In the genomic region with DNA sequence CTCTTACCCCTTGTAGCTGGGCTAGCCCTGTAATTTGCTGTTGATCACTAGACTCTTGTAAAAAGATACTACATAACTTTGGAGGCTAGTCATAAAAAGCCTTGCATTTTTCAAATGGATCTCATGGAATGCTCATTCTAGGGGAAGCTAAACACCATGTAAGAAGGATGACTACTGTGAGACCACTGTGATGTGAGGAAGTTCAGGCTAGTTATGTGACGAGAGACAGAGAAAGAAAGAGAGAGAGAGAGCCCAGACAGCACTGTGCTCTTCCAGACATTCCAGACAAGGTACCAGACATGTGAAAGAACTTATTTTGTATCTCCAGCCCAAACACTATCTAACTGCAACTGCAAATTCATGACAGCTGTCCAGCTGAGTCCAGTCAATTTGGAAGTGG, we compare ENCODE assay signal across 25 cellular contexts.
DNase-seq lines count a peak whose midpoint lies in the region; ATAC-seq and TF ChIP-seq lines count a peak whose summit lies in the region.
"Had no signal": no experiment of that assay in that cellular context is flagged by ENCODE, and none has a peak within 500 bp of the region (broad histone marks: within the 10 kb centered on the region; RNA-seq: fewer than 3 reads in every experiment).

No MANE protein-coding gene starts in this region.

- no peak overlapping the region for H4K91ac ChIP-seq in mesenchymal stem cell (ENCODE audit: low read length)

- CTCF ChIA-PET in activated CD8-positive, alpha-beta T cell treated with anti-CD3 and anti-CD28 coated beads, Interleukin-2, amount 10 ng/mL, durations not matched to agents 7 days and 5 days (lab: Charles Lee): no interaction called here

- H3K27me3 Mint-ChIP-seq in chondrocyte (ENCODE audit: low read depth): no peaks in the 10 kb centered on the region
- no peaks in the 10 kb centered on the region for H3K27me3 Mint-ChIP-seq in activated CD8-positive, alpha-beta T cell treated with anti-CD3 and anti-CD28 coated beads, Interleukin-2, amount 10 ng/mL, durations not matched to agents 7 days and 5 days (ENCODE audit: low read depth)
- H3K27me3 Mint-ChIP-seq: activated B cell treated with CpG ODN at 0.5 μM for 24 hours; activated CD4-positive, alpha-beta memory T cell treated with anti-CD3 and anti-CD28 coated beads for 36 hours; CD4-positive, CD25-positive, alpha-beta regulatory T cell; effector memory CD8-positive, alpha-beta T cell; T-helper 17 cell had no signal

- no peaks in the 10 kb centered on the region for H3K36me3 ChIP-seq in mesenchymal stem cell (ENCODE audit: control insufficient read depth in 1 of 2, insufficient read depth in 2 of 2, low read depth in 1 of 2, low read length in 2 of 2)
- H3K36me3 ChIP-seq: uterus had no signal

- no peak overlapping the region for H3K27ac Mint-ChIP-seq in chondrocyte (ENCODE audit: unreplicated experiment)
- H3K27ac Mint-ChIP-seq in activated CD8-positive, alpha-beta T cell treated with anti-CD3 and anti-CD28 coated beads, Interleukin-2, amount 10 ng/mL, durations not matched to agents 7 days and 5 days: no peak overlapping the region
- H3K27ac Mint-ChIP-seq: activated B cell treated with CpG ODN at 0.5 μM for 24 hours; activated CD4-positive, alpha-beta memory T cell treated with anti-CD3 and anti-CD28 coated beads for 36 hours; CD4-positive, CD25-positive, alpha-beta regulatory T cell; effector memory CD8-positive, alpha-beta T cell; naive thymus-derived CD8-positive, alpha-beta T cell; T-helper 17 cell had no signal

- H2BK15ac ChIP-seq in mesenchymal stem cell (ENCODE audit: low read depth, poor library complexity, severe bottlenecking): no peak overlapping the region

- no peak overlapping the region for H3K9ac ChIP-seq in mesenchymal stem cell (ENCODE audit: low read length)

- no peak overlapping the region for H2BK12ac ChIP-seq in mesenchymal stem cell (ENCODE audit: low read length in 2 of 2)

- TF ChIP-seq CTCF in chondrocyte (IDR thresholded peaks at IDR 0.05): no peak

- H2AFZ ChIP-seq in mesenchymal stem cell (ENCODE audit: low read depth, low read length): no peak overlapping the region
- H2AFZ ChIP-seq: hepatocyte had no signal

- H3K79me1 ChIP-seq in mesenchymal stem cell (replicated peaks; ENCODE audit: low read length, poor library complexity, severe bottlenecking): no peaks in the 10 kb centered on the region

- no peak for ATAC-seq in activated CD8-positive, alpha-beta T cell treated with anti-CD3 and anti-CD28 coated beads, Interleukin-2, amount 10 ng/mL, durations not matched to agents 7 days and 5 days
- ATAC-seq: effector memory CD8-positive, alpha-beta T cell; naive thymus-derived CD8-positive, alpha-beta T cell; T-helper 17 cell had no signal

- peak; percentile 6 for DNase-seq in A172 (ENCODE audit: low spot score)
- peak; percentile 70 for DNase-seq in GM04504 (ENCODE audit: low read depth)
- DNase-seq in astrocyte of the hippocampus (ENCODE audit: low read depth, low spot score): peak; percentile 66
- peak; percentile 52 for DNase-seq in mesenchymal stem cell
- no peak for DNase-seq in chondrocyte (ENCODE audit: low spot score)
- DNase-seq in stimulated activated CD8-positive, alpha-beta memory T cell treated with anti-CD3 and anti-CD28 coated beads, Interleukin-4, amount 100 ng/mL, for 48 hours: no peak
- DNase-seq in GM19240 (ENCODE audit: insufficient read length, low spot score): no peak
- DNase-seq in activated CD8-positive, alpha-beta T cell treated with anti-CD3 and anti-CD28 coated beads, Interleukin-2, amount 10 ng/mL, durations not matched to agents 7 days and 5 days: no peak
- DNase-seq: 8988T; activated B cell treated with CpG ODN at 0.5 μM for 24 hours; activated CD4-positive, alpha-beta memory T cell treated with anti-CD3 and anti-CD28 coated beads for 36 hours; activated naive CD4-positive, alpha-beta T cell treated with Interleukin-2 at 50 U/mL for 16 hours; anterior cingulate cortex; CD4-positive, CD25-positive, alpha-beta regulatory T cell; cerebellar nuclear complex; effector memory CD8-positive, alpha-beta T cell; naive thymus-derived CD8-positive, alpha-beta T cell; NCI-H1436; NCI-H2171; NCI-H526 treated with DMSO at 0.1 percent for 48 hours; posterior cingulate gyrus; Right ventricle myocardium superior; T-helper 17 cell; uterus had no signal

- no peak overlapping the region for H3K18ac ChIP-seq in mesenchymal stem cell (ENCODE audit: low read depth in 1 of 2, low read length in 2 of 2)

- H3K4me1 ChIP-seq in mesenchymal stem cell (ENCODE audit: control insufficient read depth, insufficient read depth, low read depth, low read length): no peaks in the 10 kb centered on the region
- H3K4me1 ChIP-seq: uterus had no signal

- H3K36me3 Mint-ChIP-seq in chondrocyte (ENCODE audit: low read depth): no peaks in the 10 kb centered on the region
- no peaks in the 10 kb centered on the region for H3K36me3 Mint-ChIP-seq in activated CD8-positive, alpha-beta T cell treated with anti-CD3 and anti-CD28 coated beads, Interleukin-2, amount 10 ng/mL, durations not matched to agents 7 days and 5 days (ENCODE audit: low read depth)
- H3K36me3 Mint-ChIP-seq: activated CD4-positive, alpha-beta memory T cell treated with anti-CD3 and anti-CD28 coated beads for 36 hours; CD4-positive, CD25-positive, alpha-beta regulatory T cell; naive thymus-derived CD8-positive, alpha-beta T cell had no signal

- WGBS in mesenchymal stem cell: 17% methylated on average over 1 of the region's 1 CpG

- H3K4me3 ChIP-seq in mesenchymal stem cell (ENCODE audit: insufficient read depth in 1 of 2, low read depth in 1 of 2, low read length in 2 of 2): no peak overlapping the region
- H3K4me3 ChIP-seq: hepatocyte, uterus had no signal

- no peak overlapping the region for H3K23ac ChIP-seq in mesenchymal stem cell (ENCODE audit: low read length in 2 of 2)

- POLR2A ChIA-PET in activated CD8-positive, alpha-beta T cell treated with anti-CD3 and anti-CD28 coated beads, Interleukin-2, amount 10 ng/mL, durations not matched to agents 7 days and 5 days (lab: Charles Lee): no interaction called here

- H2AK5ac ChIP-seq in mesenchymal stem cell (ENCODE audit: low read length, severe bottlenecking): no peak overlapping the region

- H3K4me2 ChIP-seq in mesenchymal stem cell (ENCODE audit: low read length, poor library complexity, severe bottlenecking): peak overlapping the region; percentile 22
- H3K4me2 ChIP-seq: hepatocyte had no signal

- no peak overlapping the region for H4K8ac ChIP-seq in mesenchymal stem cell (ENCODE audit: low read length)

- H3K4ac ChIP-seq in mesenchymal stem cell (ENCODE audit: low read depth in 1 of 2, low read length in 2 of 2): no peak overlapping the region

- no peak overlapping the region for H2BK5ac ChIP-seq in mesenchymal stem cell (ENCODE audit: low read depth, low read length, poor library complexity, severe bottlenecking)

- no peaks in the 10 kb centered on the region for H3K27me3 ChIP-seq in mesenchymal stem cell (ENCODE audit: control insufficient read depth in 1 of 2, insufficient read depth in 1 of 2, low read length in 2 of 2)
- H3K27me3 ChIP-seq: hepatocyte, uterus had no signal

- H3K9me3 ChIP-seq in mesenchymal stem cell (ENCODE audit: control insufficient read depth, low read length): no peaks in the 10 kb centered on the region
- H3K9me3 ChIP-seq: uterus had no signal

- no peaks in the 10 kb centered on the region for H3K9me3 Mint-ChIP-seq in chondrocyte (ENCODE audit: low read depth)
- H3K9me3 Mint-ChIP-seq in activated CD8-positive, alpha-beta T cell treated with anti-CD3 and anti-CD28 coated beads, Interleukin-2, amount 10 ng/mL, durations not matched to agents 7 days and 5 days (ENCODE audit: insufficient read depth): no peaks in the 10 kb centered on the region
- H3K9me3 Mint-ChIP-seq: activated B cell treated with CpG ODN at 0.5 μM for 24 hours; activated CD4-positive, alpha-beta memory T cell treated with anti-CD3 and anti-CD28 coated beads for 36 hours had no signal

- H2BK120ac ChIP-seq in mesenchymal stem cell (ENCODE audit: low read depth, low read length): no peak overlapping the region

- peak overlapping the region; percentile 55 for H3K27ac ChIP-seq in mesenchymal stem cell (ENCODE audit: low read length, poor library complexity, severe bottlenecking)
- H3K27ac ChIP-seq: hepatocyte, uterus had no signal

- no peak overlapping the region for H3K14ac ChIP-seq in mesenchymal stem cell (ENCODE audit: low read length in 2 of 2)

- H3K4me1 Mint-ChIP-seq in chondrocyte (ENCODE audit: low read depth): no peaks in the 10 kb centered on the region
- H3K4me1 Mint-ChIP-seq in activated CD8-positive, alpha-beta T cell treated with anti-CD3 and anti-CD28 coated beads, Interleukin-2, amount 10 ng/mL, durations not matched to agents 7 days and 5 days (ENCODE audit: low read depth): no peaks in the 10 kb centered on the region
- H3K4me1 Mint-ChIP-seq: activated B cell treated with CpG ODN at 0.5 μM for 24 hours; CD4-positive, CD25-positive, alpha-beta regulatory T cell; naive thymus-derived CD8-positive, alpha-beta T cell; T-helper 17 cell had no signal

- no peak overlapping the region for H3K4me3 Mint-ChIP-seq in chondrocyte (ENCODE audit: unreplicated experiment)
- no peak overlapping the region for H3K4me3 Mint-ChIP-seq in activated CD8-positive, alpha-beta T cell treated with anti-CD3 and anti-CD28 coated beads, Interleukin-2, amount 10 ng/mL, durations not matched to agents 7 days and 5 days
- H3K4me3 Mint-ChIP-seq: activated B cell treated with CpG ODN at 0.5 μM for 24 hours; activated CD4-positive, alpha-beta memory T cell treated with anti-CD3 and anti-CD28 coated beads for 36 hours; CD4-positive, CD25-positive, alpha-beta regulatory T cell; effector memory CD8-positive, alpha-beta T cell; naive thymus-derived CD8-positive, alpha-beta T cell; T-helper 17 cell had no signal

Comparison
In these comparisons a context has a peak if more than half of its experiments do, and no peak if none do; other contexts are left out.
1. DNase-seq: peak in A172 (single experiment), GM04504 (single experiment), astrocyte of the hippocampus (single experiment) and mesenchymal stem cell (single experiment); none in chondrocyte (single experiment), stimulated activated CD8-positive, alpha-beta memory T cell treated with anti-CD3 and anti-CD28 coated beads, Interleukin-4, amount 100 ng/mL, for 48 hours (single experiment), GM19240 (single experiment) and activated CD8-positive, alpha-beta T cell treated with anti-CD3 and anti-CD28 coated beads, Interleukin-2, amount 10 ng/mL, durations not matched to agents 7 days and 5 days (single experiment).